ENCODE assay signal across 38 cellular contexts in the genomic region with DNA sequence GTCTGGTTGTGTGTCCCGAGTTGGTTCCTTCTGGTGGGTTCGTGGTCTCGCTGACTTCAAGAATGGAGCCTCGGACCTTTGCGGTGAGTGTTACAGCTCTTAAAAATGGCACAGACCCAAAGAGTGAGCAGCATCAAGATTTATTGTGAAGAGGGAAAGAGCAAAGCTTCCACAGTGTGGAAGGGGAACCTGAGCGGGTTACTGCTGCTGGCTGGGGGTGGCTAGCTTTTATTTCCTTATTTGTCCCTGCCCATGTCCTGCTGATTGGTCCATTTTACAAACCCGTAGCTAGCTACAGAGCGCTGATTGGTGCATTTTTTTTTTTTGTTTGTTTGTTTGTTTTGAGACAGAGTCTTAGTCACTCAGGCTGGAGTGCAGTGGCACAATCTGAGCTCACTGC. TPM values are rescaled to one million over a fixed set of nuclear protein-coding genes. Genes with fewer than 3 reads are reported as not detected.
"Had no signal": no experiment of that assay in that cellular context is flagged by ENCODE, and none has a peak within 500 bp of the region (broad histone marks: within the 10 kb centered on the region; RNA-seq: fewer than 3 reads in every experiment).

No MANE protein-coding gene starts in this region.

- H3K4me1 Mint-ChIP-seq: activated B cell treated with CpG ODN at 0.5 μM for 24 hours had no signal

- DNase-seq: activated B cell treated with CpG ODN at 0.5 μM for 24 hours; activated CD4-positive, alpha-beta T cell treated with anti-CD3 and anti-CD28 coated beads for 48 hours; activated CD4-positive, alpha-beta T cell treated with anti-CD3 and anti-CD28 coated beads, Interleukin-2, amount 50 U/mL, for 1 hour; activated CD4-positive, alpha-beta T cell treated with anti-CD3 and anti-CD28 coated beads, Interleukin-2, amount 50 U/mL, for 48 hours; activated effector memory CD4-positive, alpha-beta T cell treated with anti-CD3 and anti-CD28 coated beads, Interleukin-2, amount 50 U/mL, for 16 hours; activated naive CD4-positive, alpha-beta T cell treated with anti-CD3 and anti-CD28 coated beads for 36 hours; activated naive CD8-positive, alpha-beta T cell treated with anti-CD3 and anti-CD28 coated beads for 36 hours; activated naive CD8-positive, alpha-beta T cell treated with anti-CD3 and anti-CD28 coated beads, Interleukin-2, amount 50 U/mL, for 24 hours; activated T-cell treated with anti-CD3 and anti-CD28 coated beads, Interleukin-2, amount 50 U/mL, for 1 hour; activated T-cell treated with anti-CD3 and anti-CD28 coated beads, Interleukin-2, amount 50 U/mL, for 48 hours; adrenal gland; amygdala; aorta; body of pancreas; caudate nucleus; cortex of kidney; dermis blood vessel endothelial cell; effector CD4-positive, alpha-beta T cell; effector memory CD8-positive, alpha-beta T cell; esophagus squamous epithelium; T-helper 1 cell; T-helper 17 cell; T1000; WERI-Rb-1 had no signal

- ATAC-seq: activated CD4-positive, CD25-positive, alpha-beta regulatory T cell treated with anti-CD3 and anti-CD28 coated beads, Interleukin-2, amount 50 U/mL, for 24 hours; activated naive CD8-positive, alpha-beta T cell treated with anti-CD3 and anti-CD28 coated beads, Interleukin-2, amount 50 U/mL, for 24 hours; body of pancreas; effector memory CD8-positive, alpha-beta T cell; T-helper 17 cell had no signal

- H3K36me3 ChIP-seq: adrenal gland, esophagus squamous epithelium, WERI-Rb-1 had no signal

- H3K27ac Mint-ChIP-seq: activated B cell treated with CpG ODN at 0.5 μM for 24 hours; activated naive CD4-positive, alpha-beta T cell treated with anti-CD3 and anti-CD28 coated beads for 36 hours; activated naive CD4-positive, alpha-beta T cell treated with anti-CD3 and anti-CD28 coated beads, Interleukin-2, amount 50 U/mL, for 24 hours; activated naive CD8-positive, alpha-beta T cell treated with anti-CD3 and anti-CD28 coated beads for 36 hours; activated naive CD8-positive, alpha-beta T cell treated with anti-CD3 and anti-CD28 coated beads, Interleukin-2, amount 50 U/mL, for 24 hours; activated T-helper 1 cell treated with anti-CD3 and anti-CD28 coated beads, Interleukin-12 subunit alpha, Interleukin-12 subunit beta, Interleukin-2, Interleukin-4 antibody, amounts not matched to agents 30 ng/mL and 10 ng/mL and 1 ng/mL, durations not matched to agents 14 hours and 24 hours and 36 hours; activated T-helper 2 cell treated with anti-CD3 and anti-CD28 coated beads, Interferon-gamma antibody, Interleukin-2, Interleukin-4, amounts not matched to agents 10 μg/mL and 5 μg/mL and 100 μg/mL, durations not matched to agents 14 hours and 24 hours and 36 hours had no signal

- FAIRE-seq: colon, endometrium, endothelial cell of umbilical vein, frontal cortex had no signal

- H3K4me3 ChIP-seq: adrenal gland, body of pancreas, esophagus squamous epithelium had no signal

- H3K36me3 Mint-ChIP-seq: activated naive CD4-positive, alpha-beta T cell treated with anti-CD3 and anti-CD28 coated beads, Interleukin-2, amount 50 U/mL, for 24 hours; activated naive CD8-positive, alpha-beta T cell treated with anti-CD3 and anti-CD28 coated beads for 36 hours had no signal

- H3K4me1 ChIP-seq: adrenal gland, body of pancreas, esophagus squamous epithelium had no signal

- H3K27ac ChIP-seq: adrenal gland, body of pancreas, epithelial cell of prostate had no signal

- H3K9me3 Mint-ChIP-seq: activated B cell treated with CpG ODN at 0.5 μM for 24 hours; activated naive CD4-positive, alpha-beta T cell treated with anti-CD3 and anti-CD28 coated beads for 36 hours; activated naive CD4-positive, alpha-beta T cell treated with anti-CD3 and anti-CD28 coated beads, Interleukin-2, amount 50 U/mL, for 24 hours; activated naive CD8-positive, alpha-beta T cell treated with anti-CD3 and anti-CD28 coated beads for 36 hours; activated naive CD8-positive, alpha-beta T cell treated with anti-CD3 and anti-CD28 coated beads, Interleukin-2, amount 50 U/mL, for 24 hours; activated T-helper 1 cell treated with anti-CD3 and anti-CD28 coated beads, Interleukin-12 subunit alpha, Interleukin-12 subunit beta, Interleukin-2, Interleukin-4 antibody, amounts not matched to agents 30 ng/mL and 10 ng/mL and 1 ng/mL, durations not matched to agents 14 hours and 24 hours and 36 hours; activated T-helper 2 cell treated with anti-CD3 and anti-CD28 coated beads, Interferon-gamma antibody, Interleukin-2, Interleukin-4, amounts not matched to agents 10 μg/mL and 5 μg/mL and 100 μg/mL, durations not matched to agents 14 hours and 24 hours and 36 hours; effector memory CD8-positive, alpha-beta T cell; T-helper 2 cell treated with Interferon-gamma antibody and Interleukin-4, amounts not matched to agents 5 μg/mL and 100 μg/mL, for 36 hours had no signal

- H3K9me3 ChIP-seq: adrenal gland, body of pancreas, esophagus squamous epithelium had no signal

- H3K4me3 Mint-ChIP-seq: activated B cell treated with CpG ODN at 0.5 μM for 24 hours; activated naive CD4-positive, alpha-beta T cell treated with anti-CD3 and anti-CD28 coated beads for 36 hours; activated naive CD4-positive, alpha-beta T cell treated with anti-CD3 and anti-CD28 coated beads, Interleukin-2, amount 50 U/mL, for 24 hours; activated naive CD8-positive, alpha-beta T cell treated with anti-CD3 and anti-CD28 coated beads for 36 hours; activated naive CD8-positive, alpha-beta T cell treated with anti-CD3 and anti-CD28 coated beads, Interleukin-2, amount 50 U/mL, for 24 hours; effector memory CD8-positive, alpha-beta T cell; T-helper 17 cell had no signal

RNA-seq across cellular contexts. Expression of a gene that starts 29.3 kb away (rescaled TPM):
- total RNA-seq: activated B cell treated with CpG ODN at 0.5 μM for 24 hours; activated naive CD4-positive, alpha-beta T cell treated with anti-CD3 and anti-CD28 coated beads for 36 hours; activated naive CD8-positive, alpha-beta T cell treated with anti-CD3 and anti-CD28 coated beads for 36 hours; activated T-helper 1 cell treated with anti-CD3 and anti-CD28 coated beads, Interleukin-12 subunit alpha, Interleukin-12 subunit beta, Interleukin-2, Interleukin-4 antibody, amounts not matched to agents 30 ng/mL and 10 ng/mL and 1 ng/mL, durations not matched to agents 14 hours and 24 hours and 36 hours; activated T-helper 2 cell treated with anti-CD3 and anti-CD28 coated beads, Interferon-gamma antibody, Interleukin-2, Interleukin-4, amounts not matched to agents 10 μg/mL and 5 μg/mL and 100 μg/mL, durations not matched to agents 14 hours and 24 hours and 36 hours; adrenal gland; aorta; body of pancreas; chondrocyte; dermis blood vessel endothelial cell; endothelial cell of umbilical vein; esophagus squamous epithelium; fibroblast of lung; fibroblast of villous mesenchyme; frontal cortex; T-helper 17 cell had no signal
- polyA plus RNA-seq: adrenal gland, aorta, endothelial cell of umbilical vein, esophagus, fibroblast of lung had no signal

RNA-seq across cellular contexts. Expression of a gene that starts 36.8 kb away (rescaled TPM):
- total RNA-seq: activated B cell treated with CpG ODN at 0.5 μM for 24 hours; activated naive CD4-positive, alpha-beta T cell treated with anti-CD3 and anti-CD28 coated beads for 36 hours; activated naive CD8-positive, alpha-beta T cell treated with anti-CD3 and anti-CD28 coated beads for 36 hours; activated T-helper 1 cell treated with anti-CD3 and anti-CD28 coated beads, Interleukin-12 subunit alpha, Interleukin-12 subunit beta, Interleukin-2, Interleukin-4 antibody, amounts not matched to agents 30 ng/mL and 10 ng/mL and 1 ng/mL, durations not matched to agents 14 hours and 24 hours and 36 hours; activated T-helper 2 cell treated with anti-CD3 and anti-CD28 coated beads, Interferon-gamma antibody, Interleukin-2, Interleukin-4, amounts not matched to agents 10 μg/mL and 5 μg/mL and 100 μg/mL, durations not matched to agents 14 hours and 24 hours and 36 hours; aorta; body of pancreas; chondrocyte; dermis blood vessel endothelial cell; endothelial cell of umbilical vein; esophagus squamous epithelium; fibroblast of lung; fibroblast of villous mesenchyme; frontal cortex; T-helper 17 cell had no signal
- polyA plus RNA-seq: aorta, endothelial cell of umbilical vein, esophagus, fibroblast of lung had no signal
